1 cellular context compared by ENCODE assay signal in the genomic region with DNA sequence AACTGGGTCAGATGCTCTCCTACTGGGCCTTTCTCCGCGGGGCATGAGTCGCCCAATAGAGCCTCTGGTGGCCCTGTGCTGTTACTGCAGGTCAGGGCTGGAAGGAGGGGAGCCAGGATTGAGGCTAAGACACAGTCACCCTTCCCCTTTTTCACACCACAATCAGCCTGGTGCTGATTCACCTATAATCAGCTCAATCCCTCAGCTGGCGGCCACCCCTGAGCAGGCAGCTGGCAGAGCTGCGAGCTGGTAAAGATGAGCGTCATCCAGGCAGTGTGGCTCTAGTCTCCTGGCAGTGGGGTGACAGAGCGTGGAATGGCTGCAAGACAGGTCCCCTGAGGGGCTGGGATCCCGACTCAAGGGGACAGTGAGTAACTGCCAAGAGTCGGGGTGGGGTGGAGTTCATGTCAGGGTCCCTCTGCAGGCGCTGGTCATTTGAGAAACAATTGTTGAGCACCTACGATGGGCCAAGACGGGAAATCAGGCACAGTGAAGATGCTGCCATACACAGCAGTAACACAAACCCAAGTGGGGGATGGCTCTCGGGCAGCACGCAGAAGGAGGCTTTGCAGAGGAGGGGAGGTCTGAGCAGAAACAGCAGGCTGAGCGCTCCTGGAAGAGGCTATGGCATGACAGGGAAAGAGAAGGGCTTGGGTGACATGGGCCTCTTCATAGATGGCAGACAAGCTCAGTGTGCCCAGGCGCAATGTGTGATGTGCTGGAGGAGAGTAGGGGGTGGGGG.
TF ChIP-seq lines count a peak whose summit lies in the region.

No MANE protein-coding gene starts in this region.

TF ChIP-seq in K562, 482 proteins besides CTCF, POLR2A, EP300 and RAD21 (continued from another document and continues in another):
- no peak for TF ChIP-seq MYC (IDR thresholded peaks at IDR 0.05; ENCODE audit: low read depth, low read length)
- TF ChIP-seq MYC (CRISPR knock-in tag; IDR thresholded peaks at IDR 0.05; ENCODE audit: borderline replicate concordance, low read depth): 0 out of 2 replicates have a peak, but pooled peaks have one; percentile 8
- no peak for TF ChIP-seq GATAD2A (IDR thresholded peaks at IDR 0.05)
- TF ChIP-seq KDM1A (IDR thresholded peaks at IDR 0.05): no peak
- no peak for TF ChIP-seq KAT8 (IDR thresholded peaks at IDR 0.05; ENCODE audit: low read depth)
- TF ChIP-seq CCNT2 (IDR thresholded peaks at IDR 0.05; ENCODE audit: borderline replicate concordance, extremely low read depth, insufficient read length, low read depth, low read length): no peak
- TF ChIP-seq LCOR (CRISPR knock-in tag; IDR thresholded peaks at IDR 0.05): no peak
- TF ChIP-seq ZNF584 (CRISPR knock-in tag; IDR thresholded peaks at IDR 0.05; ENCODE audit: low read depth): no peak
- no peak for TF ChIP-seq RBBP5 (IDR thresholded peaks at IDR 0.05; ENCODE audit: borderline replicate concordance, insufficient read depth, low read length, poor library complexity, severe bottlenecking)
- TF ChIP-seq, protein P1, sequence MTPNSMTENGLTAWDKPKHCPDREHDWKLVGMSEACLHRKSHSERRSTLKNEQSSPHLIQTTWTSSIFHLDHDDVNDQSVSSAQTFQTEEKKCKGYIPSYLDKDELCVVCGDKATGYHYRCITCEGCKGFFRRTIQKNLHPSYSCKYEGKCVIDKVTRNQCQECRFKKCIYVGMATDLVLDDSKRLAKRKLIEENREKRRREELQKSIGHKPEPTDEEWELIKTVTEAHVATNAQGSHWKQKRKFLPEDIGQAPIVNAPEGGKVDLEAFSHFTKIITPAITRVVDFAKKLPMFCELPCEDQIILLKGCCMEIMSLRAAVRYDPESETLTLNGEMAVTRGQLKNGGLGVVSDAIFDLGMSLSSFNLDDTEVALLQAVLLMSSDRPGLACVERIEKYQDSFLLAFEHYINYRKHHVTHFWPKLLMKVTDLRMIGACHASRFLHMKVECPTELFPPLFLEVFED (CRISPR knock-in tag; conservative IDR thresholded peaks at IDR 0.05): 0 out of 2 replicates have a peak, but pooled peaks have one; percentile 50
- peak; percentile 13; the same call in 1 of the 2 replicates for TF ChIP-seq ZNF263 (CRISPR knock-in tag; IDR thresholded peaks at IDR 0.05; ENCODE audit: borderline replicate concordance)
- no peak for TF ChIP-seq ZNF253 (CRISPR knock-in tag; conservative IDR thresholded peaks at IDR 0.05)
- TF ChIP-seq ZNF318 (IDR thresholded peaks at IDR 0.05; ENCODE audit: borderline replicate concordance in 1 of 2, low read depth in 1 of 2): no peak
- TF ChIP-seq ZNF133 (CRISPR knock-in tag; IDR thresholded peaks at IDR 0.05): no peak
- TF ChIP-seq ZNF280B (CRISPR knock-in tag; IDR thresholded peaks at IDR 0.05): no peak
- TF ChIP-seq ID3 (CRISPR knock-in tag; IDR thresholded peaks at IDR 0.05): no peak
- TF ChIP-seq ID3 (tag; IDR thresholded peaks at IDR 0.05): 0 out of 2 replicates have a peak, but pooled peaks have one; percentile 45
- TF ChIP-seq ZNF354B (CRISPR knock-in tag; IDR thresholded peaks at IDR 0.05): no peak
- TF ChIP-seq CSDE1 (IDR thresholded peaks at IDR 0.05): no peak
- no peak for TF ChIP-seq RFX1 (IDR thresholded peaks at IDR 0.05)
- no peak for TF ChIP-seq ZNF586 (CRISPR knock-in tag; conservative IDR thresholded peaks at IDR 0.05)
- TF ChIP-seq SMARCA5 (IDR thresholded peaks at IDR 0.05): no peak
- no peak for TF ChIP-seq HMG20A (CRISPR knock-in tag; conservative IDR thresholded peaks at IDR 0.05)
- TF ChIP-seq, protein P2, sequence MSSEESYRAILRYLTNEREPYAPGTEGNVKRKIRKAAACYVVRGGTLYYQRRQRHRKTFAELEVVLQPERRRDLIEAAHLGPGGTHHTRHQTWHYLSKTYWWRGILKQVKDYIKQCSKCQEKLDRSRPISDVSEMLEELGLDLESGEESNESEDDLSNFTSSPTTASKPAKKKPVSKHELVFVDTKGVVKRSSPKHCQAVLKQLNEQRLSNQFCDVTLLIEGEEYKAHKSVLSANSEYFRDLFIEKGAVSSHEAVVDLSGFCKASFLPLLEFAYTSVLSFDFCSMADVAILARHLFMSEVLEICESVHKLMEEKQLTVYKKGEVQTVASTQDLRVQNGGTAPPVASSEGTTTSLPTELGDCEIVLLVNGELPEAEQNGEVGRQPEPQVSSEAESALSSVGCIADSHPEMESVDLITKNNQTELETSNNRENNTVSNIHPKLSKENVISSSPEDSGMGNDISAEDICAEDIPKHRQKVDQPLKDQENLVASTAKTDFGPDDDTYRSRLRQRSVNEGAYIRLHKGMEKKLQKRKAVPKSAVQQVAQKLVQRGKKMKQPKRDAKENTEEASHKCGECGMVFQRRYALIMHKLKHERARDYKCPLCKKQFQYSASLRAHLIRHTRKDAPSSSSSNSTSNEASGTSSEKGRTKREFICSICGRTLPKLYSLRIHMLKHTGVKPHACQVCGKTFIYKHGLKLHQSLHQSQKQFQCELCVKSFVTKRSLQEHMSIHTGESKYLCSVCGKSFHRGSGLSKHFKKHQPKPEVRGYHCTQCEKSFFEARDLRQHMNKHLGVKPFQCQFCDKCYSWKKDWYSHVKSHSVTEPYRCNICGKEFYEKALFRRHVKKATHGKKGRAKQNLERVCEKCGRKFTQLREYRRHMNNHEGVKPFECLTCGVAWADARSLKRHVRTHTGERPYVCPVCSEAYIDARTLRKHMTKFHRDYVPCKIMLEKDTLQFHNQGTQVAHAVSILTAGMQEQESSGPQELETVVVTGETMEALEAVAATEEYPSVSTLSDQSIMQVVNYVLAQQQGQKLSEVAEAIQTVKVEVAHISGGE (CRISPR knock-in tag; IDR thresholded peaks at IDR 0.05): no peak
- no peak for TF ChIP-seq SRSF3 (IDR thresholded peaks at IDR 0.05; ENCODE audit: insufficient read depth, low read length)
- TF ChIP-seq RB1 (IDR thresholded peaks at IDR 0.05; ENCODE audit: low read depth): 0 out of 2 replicates have a peak, but pooled peaks have one; percentile 16
- TF ChIP-seq SAFB (IDR thresholded peaks at IDR 0.05; ENCODE audit: borderline replicate concordance, low read depth, low read length): no peak
- no peak for TF ChIP-seq ZNF696 (CRISPR knock-in tag; conservative IDR thresholded peaks at IDR 0.05)
- 0 out of 2 replicates have a peak, but pooled peaks have one; percentile 5 for TF ChIP-seq TARDBP (IDR thresholded peaks at IDR 0.05)
- TF ChIP-seq, protein P3, sequence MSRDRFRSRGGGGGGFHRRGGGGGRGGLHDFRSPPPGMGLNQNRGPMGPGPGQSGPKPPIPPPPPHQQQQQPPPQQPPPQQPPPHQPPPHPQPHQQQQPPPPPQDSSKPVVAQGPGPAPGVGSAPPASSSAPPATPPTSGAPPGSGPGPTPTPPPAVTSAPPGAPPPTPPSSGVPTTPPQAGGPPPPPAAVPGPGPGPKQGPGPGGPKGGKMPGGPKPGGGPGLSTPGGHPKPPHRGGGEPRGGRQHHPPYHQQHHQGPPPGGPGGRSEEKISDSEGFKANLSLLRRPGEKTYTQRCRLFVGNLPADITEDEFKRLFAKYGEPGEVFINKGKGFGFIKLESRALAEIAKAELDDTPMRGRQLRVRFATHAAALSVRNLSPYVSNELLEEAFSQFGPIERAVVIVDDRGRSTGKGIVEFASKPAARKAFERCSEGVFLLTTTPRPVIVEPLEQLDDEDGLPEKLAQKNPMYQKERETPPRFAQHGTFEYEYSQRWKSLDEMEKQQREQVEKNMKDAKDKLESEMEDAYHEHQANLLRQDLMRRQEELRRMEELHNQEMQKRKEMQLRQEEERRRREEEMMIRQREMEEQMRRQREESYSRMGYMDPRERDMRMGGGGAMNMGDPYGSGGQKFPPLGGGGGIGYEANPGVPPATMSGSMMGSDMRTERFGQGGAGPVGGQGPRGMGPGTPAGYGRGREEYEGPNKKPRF (IDR thresholded peaks at IDR 0.05; ENCODE audit: low read depth, low read length): no peak
- no peak for TF ChIP-seq E2F3 (CRISPR knock-in tag; IDR thresholded peaks at IDR 0.05)
- no peak for TF ChIP-seq RBM39 (optimal IDR thresholded peaks at IDR 0.05; ENCODE audit: low read depth, low read length)
- TF ChIP-seq HIVEP1 (CRISPR knock-in tag; IDR thresholded peaks at IDR 0.05): no peak
- TF ChIP-seq, protein P4, sequence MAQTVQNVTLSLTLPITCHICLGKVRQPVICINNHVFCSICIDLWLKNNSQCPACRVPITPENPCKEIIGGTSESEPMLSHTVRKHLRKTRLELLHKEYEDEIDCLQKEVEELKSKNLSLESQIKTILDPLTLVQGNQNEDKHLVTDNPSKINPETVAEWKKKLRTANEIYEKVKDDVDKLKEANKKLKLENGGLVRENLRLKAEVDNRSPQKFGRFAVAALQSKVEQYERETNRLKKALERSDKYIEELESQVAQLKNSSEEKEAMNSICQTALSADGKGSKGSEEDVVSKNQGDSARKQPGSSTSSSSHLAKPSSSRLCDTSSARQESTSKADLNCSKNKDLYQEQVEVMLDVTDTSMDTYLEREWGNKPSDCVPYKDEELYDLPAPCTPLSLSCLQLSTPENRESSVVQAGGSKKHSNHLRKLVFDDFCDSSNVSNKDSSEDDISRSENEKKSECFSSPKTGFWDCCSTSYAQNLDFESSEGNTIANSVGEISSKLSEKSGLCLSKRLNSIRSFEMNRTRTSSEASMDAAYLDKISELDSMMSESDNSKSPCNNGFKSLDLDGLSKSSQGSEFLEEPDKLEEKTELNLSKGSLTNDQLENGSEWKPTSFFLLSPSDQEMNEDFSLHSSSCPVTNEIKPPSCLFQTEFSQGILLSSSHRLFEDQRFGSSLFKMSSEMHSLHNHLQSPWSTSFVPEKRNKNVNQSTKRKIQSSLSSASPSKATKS (CRISPR knock-in tag; IDR thresholded peaks at IDR 0.05): no peak
- no peak for TF ChIP-seq MEF2A (IDR thresholded peaks at IDR 0.05; ENCODE audit: control insufficient read depth, low read depth, low read length)
- no peak for TF ChIP-seq ZNF311 (CRISPR knock-in tag; IDR thresholded peaks at IDR 0.05)
